ENCODE assay signal across 1 cellular context in the genomic region with DNA sequence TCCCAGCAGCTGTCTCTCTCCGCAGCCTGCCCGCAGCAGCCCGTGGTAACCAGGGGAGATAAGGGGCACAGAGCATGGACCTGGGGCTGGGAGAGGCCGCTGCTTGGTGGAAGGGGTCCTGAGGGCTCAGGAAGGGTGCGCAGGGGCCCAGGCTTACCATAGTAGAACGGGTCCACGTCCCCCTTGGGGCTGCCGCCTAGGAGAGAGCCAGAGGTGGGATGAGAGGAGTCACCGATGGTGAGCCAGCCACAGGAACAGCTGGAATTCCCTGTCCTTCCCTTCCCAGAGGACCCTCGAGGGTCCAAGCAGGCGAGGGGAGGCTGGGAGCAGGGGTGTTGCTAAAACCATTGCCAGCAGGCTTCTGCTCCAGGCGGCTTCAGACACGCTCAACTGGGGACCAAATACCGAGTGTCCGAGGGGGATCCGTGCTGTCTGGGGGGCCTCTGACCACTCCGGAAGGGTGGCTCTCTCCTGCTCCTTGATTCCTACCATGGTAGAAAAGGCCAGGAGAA.
TF ChIP-seq lines count a peak whose summit lies in the region.

No MANE protein-coding gene starts in this region.

TF ChIP-seq in H1, 55 proteins besides CTCF, POLR2A, EP300 and RAD21:
- TF ChIP-seq KDM4A (IDR thresholded peaks at IDR 0.05; ENCODE audit: low read depth, low read length, severe bottlenecking) (no peak), YY1 (IDR thresholded peaks at IDR 0.05; ENCODE audit: low read depth, low read length) (no peak), SAP30 (IDR thresholded peaks at IDR 0.05; ENCODE audit: insufficient read depth, insufficient replicate concordance, low read length) (no peak), POU5F1 (IDR thresholded peaks at IDR 0.05; ENCODE audit: low read depth, low read length) (no peak), EZH2 (IDR thresholded peaks at IDR 0.05; ENCODE audit: low read depth, low read length, severe bottlenecking) (no peak), TEAD4 (IDR thresholded peaks at IDR 0.05; ENCODE audit: low read depth, low read length) (no peak), CBX8 (IDR thresholded peaks at IDR 0.05; ENCODE audit: borderline replicate concordance, low read depth, low read length) (no peak), SP4 (IDR thresholded peaks at IDR 0.05; ENCODE audit: low read length) (no peak), SIN3A (conservative IDR thresholded peaks at IDR 0.05 in 1 of 2, IDR thresholded peaks at IDR 0.05 in 1 of 2; ENCODE audit: low read depth in 1 of 2, low read length in 2 of 2) (no peak), CTBP2 (IDR thresholded peaks at IDR 0.05; ENCODE audit: borderline replicate concordance, insufficient read depth, insufficient read length, low read length) (no peak), NANOG (IDR thresholded peaks at IDR 0.05; ENCODE audit: insufficient read depth, low read depth, low read length, poor library complexity, severe bottlenecking) (no peak)
- TF ChIP-seq, protein P1, sequence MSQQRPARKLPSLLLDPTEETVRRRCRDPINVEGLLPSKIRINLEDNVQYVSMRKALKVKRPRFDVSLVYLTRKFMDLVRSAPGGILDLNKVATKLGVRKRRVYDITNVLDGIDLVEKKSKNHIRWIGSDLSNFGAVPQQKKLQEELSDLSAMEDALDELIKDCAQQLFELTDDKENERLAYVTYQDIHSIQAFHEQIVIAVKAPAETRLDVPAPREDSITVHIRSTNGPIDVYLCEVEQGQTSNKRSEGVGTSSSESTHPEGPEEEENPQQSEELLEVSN (IDR thresholded peaks at IDR 0.05), result no peak
- TF ChIP-seq, protein P2, sequence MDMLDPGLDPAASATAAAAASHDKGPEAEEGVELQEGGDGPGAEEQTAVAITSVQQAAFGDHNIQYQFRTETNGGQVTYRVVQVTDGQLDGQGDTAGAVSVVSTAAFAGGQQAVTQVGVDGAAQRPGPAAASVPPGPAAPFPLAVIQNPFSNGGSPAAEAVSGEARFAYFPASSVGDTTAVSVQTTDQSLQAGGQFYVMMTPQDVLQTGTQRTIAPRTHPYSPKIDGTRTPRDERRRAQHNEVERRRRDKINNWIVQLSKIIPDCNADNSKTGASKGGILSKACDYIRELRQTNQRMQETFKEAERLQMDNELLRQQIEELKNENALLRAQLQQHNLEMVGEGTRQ (IDR thresholded peaks at IDR 0.05; ENCODE audit: low read length), result no peak
- TF ChIP-seq, protein P3, sequence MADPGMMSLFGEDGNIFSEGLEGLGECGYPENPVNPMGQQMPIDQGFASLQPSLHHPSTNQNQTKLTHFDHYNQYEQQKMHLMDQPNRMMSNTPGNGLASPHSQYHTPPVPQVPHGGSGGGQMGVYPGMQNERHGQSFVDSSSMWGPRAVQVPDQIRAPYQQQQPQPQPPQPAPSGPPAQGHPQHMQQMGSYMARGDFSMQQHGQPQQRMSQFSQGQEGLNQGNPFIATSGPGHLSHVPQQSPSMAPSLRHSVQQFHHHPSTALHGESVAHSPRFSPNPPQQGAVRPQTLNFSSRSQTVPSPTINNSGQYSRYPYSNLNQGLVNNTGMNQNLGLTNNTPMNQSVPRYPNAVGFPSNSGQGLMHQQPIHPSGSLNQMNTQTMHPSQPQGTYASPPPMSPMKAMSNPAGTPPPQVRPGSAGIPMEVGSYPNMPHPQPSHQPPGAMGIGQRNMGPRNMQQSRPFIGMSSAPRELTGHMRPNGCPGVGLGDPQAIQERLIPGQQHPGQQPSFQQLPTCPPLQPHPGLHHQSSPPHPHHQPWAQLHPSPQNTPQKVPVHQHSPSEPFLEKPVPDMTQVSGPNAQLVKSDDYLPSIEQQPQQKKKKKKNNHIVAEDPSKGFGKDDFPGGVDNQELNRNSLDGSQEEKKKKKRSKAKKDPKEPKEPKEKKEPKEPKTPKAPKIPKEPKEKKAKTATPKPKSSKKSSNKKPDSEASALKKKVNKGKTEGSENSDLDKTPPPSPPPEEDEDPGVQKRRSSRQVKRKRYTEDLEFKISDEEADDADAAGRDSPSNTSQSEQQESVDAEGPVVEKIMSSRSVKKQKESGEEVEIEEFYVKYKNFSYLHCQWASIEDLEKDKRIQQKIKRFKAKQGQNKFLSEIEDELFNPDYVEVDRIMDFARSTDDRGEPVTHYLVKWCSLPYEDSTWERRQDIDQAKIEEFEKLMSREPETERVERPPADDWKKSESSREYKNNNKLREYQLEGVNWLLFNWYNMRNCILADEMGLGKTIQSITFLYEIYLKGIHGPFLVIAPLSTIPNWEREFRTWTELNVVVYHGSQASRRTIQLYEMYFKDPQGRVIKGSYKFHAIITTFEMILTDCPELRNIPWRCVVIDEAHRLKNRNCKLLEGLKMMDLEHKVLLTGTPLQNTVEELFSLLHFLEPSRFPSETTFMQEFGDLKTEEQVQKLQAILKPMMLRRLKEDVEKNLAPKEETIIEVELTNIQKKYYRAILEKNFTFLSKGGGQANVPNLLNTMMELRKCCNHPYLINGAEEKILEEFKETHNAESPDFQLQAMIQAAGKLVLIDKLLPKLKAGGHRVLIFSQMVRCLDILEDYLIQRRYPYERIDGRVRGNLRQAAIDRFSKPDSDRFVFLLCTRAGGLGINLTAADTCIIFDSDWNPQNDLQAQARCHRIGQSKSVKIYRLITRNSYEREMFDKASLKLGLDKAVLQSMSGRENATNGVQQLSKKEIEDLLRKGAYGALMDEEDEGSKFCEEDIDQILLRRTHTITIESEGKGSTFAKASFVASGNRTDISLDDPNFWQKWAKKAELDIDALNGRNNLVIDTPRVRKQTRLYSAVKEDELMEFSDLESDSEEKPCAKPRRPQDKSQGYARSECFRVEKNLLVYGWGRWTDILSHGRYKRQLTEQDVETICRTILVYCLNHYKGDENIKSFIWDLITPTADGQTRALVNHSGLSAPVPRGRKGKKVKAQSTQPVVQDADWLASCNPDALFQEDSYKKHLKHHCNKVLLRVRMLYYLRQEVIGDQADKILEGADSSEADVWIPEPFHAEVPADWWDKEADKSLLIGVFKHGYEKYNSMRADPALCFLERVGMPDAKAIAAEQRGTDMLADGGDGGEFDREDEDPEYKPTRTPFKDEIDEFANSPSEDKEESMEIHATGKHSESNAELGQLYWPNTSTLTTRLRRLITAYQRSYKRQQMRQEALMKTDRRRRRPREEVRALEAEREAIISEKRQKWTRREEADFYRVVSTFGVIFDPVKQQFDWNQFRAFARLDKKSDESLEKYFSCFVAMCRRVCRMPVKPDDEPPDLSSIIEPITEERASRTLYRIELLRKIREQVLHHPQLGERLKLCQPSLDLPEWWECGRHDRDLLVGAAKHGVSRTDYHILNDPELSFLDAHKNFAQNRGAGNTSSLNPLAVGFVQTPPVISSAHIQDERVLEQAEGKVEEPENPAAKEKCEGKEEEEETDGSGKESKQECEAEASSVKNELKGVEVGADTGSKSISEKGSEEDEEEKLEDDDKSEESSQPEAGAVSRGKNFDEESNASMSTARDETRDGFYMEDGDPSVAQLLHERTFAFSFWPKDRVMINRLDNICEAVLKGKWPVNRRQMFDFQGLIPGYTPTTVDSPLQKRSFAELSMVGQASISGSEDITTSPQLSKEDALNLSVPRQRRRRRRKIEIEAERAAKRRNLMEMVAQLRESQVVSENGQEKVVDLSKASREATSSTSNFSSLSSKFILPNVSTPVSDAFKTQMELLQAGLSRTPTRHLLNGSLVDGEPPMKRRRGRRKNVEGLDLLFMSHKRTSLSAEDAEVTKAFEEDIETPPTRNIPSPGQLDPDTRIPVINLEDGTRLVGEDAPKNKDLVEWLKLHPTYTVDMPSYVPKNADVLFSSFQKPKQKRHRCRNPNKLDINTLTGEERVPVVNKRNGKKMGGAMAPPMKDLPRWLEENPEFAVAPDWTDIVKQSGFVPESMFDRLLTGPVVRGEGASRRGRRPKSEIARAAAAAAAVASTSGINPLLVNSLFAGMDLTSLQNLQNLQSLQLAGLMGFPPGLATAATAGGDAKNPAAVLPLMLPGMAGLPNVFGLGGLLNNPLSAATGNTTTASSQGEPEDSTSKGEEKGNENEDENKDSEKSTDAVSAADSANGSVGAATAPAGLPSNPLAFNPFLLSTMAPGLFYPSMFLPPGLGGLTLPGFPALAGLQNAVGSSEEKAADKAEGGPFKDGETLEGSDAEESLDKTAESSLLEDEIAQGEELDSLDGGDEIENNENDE (IDR thresholded peaks at IDR 0.05; ENCODE audit: insufficient replicate concordance, low read length), result no peak
TF ChIP-seq in H1: peak in this region for 0.
